Comparison of ENCODE assay signal across 1 cellular context in genomic region chr11:62671604-62672528, GRCh38.
TF ChIP-seq lines count a peak whose summit lies in the region.

LBHD1 (minus strand) TSS chr11:62672267; CDS start chr11:62670031, 2,236 bp downstream.
UQCC3 (plus strand) TSS chr11:62671673; CDS start chr11:62671746, 73 bp downstream.

TF ChIP-seq in HepG2, 621 proteins besides CTCF, POLR2A, EP300 and RAD21 (continues in another document):
- peak; percentile 97 for TF ChIP-seq ZNF567 (CRISPR knock-in tag; IDR thresholded peaks at IDR 0.05; ENCODE audit: borderline replicate concordance)
- no peak for TF ChIP-seq HNRNPK (IDR thresholded peaks at IDR 0.05; ENCODE audit: low read depth, low read length, poor library complexity, severe bottlenecking)
- peak; percentile 23 for TF ChIP-seq ZNF335 (CRISPR knock-in tag; IDR thresholded peaks at IDR 0.05)
- TF ChIP-seq ZNF747 (CRISPR knock-in tag; IDR thresholded peaks at IDR 0.05; ENCODE audit: borderline replicate concordance), result peak; percentile 80
- TF ChIP-seq TAF1 (CRISPR knock-in tag; IDR thresholded peaks at IDR 0.05), result peak; percentile 86
- TF ChIP-seq NR3C1 (CRISPR knock-in tag; IDR thresholded peaks at IDR 0.05), result no peak
- peak; percentile 67; the same call in 1 of the 2 replicates for TF ChIP-seq ZFP82 (CRISPR knock-in tag; IDR thresholded peaks at IDR 0.05; ENCODE audit: borderline replicate concordance)
- TF ChIP-seq, protein P1, sequence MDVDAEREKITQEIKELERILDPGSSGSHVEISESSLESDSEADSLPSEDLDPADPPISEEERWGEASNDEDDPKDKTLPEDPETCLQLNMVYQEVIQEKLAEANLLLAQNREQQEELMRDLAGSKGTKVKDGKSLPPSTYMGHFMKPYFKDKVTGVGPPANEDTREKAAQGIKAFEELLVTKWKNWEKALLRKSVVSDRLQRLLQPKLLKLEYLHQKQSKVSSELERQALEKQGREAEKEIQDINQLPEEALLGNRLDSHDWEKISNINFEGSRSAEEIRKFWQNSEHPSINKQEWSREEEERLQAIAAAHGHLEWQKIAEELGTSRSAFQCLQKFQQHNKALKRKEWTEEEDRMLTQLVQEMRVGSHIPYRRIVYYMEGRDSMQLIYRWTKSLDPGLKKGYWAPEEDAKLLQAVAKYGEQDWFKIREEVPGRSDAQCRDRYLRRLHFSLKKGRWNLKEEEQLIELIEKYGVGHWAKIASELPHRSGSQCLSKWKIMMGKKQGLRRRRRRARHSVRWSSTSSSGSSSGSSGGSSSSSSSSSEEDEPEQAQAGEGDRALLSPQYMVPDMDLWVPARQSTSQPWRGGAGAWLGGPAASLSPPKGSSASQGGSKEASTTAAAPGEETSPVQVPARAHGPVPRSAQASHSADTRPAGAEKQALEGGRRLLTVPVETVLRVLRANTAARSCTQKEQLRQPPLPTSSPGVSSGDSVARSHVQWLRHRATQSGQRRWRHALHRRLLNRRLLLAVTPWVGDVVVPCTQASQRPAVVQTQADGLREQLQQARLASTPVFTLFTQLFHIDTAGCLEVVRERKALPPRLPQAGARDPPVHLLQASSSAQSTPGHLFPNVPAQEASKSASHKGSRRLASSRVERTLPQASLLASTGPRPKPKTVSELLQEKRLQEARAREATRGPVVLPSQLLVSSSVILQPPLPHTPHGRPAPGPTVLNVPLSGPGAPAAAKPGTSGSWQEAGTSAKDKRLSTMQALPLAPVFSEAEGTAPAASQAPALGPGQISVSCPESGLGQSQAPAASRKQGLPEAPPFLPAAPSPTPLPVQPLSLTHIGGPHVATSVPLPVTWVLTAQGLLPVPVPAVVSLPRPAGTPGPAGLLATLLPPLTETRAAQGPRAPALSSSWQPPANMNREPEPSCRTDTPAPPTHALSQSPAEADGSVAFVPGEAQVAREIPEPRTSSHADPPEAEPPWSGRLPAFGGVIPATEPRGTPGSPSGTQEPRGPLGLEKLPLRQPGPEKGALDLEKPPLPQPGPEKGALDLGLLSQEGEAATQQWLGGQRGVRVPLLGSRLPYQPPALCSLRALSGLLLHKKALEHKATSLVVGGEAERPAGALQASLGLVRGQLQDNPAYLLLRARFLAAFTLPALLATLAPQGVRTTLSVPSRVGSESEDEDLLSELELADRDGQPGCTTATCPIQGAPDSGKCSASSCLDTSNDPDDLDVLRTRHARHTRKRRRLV (CRISPR knock-in tag; IDR thresholded peaks at IDR 0.05), result 0 out of 2 replicates have a peak, but pooled peaks have one; percentile 80
- TF ChIP-seq AGO1 (IDR thresholded peaks at IDR 0.05; ENCODE audit: low read depth, low read length, poor library complexity, severe bottlenecking), result peak; percentile 89
- no peak for TF ChIP-seq IKZF4 (CRISPR knock-in tag; IDR thresholded peaks at IDR 0.05; ENCODE audit: borderline replicate concordance, low read depth, not compliant biosample characterization)
- 0 out of 2 replicates have a peak, but pooled peaks have one; percentile 56 for TF ChIP-seq HNRNPL (IDR thresholded peaks at IDR 0.05; ENCODE audit: low read depth, low read length)
- TF ChIP-seq E2F2 (CRISPR knock-in tag; IDR thresholded peaks at IDR 0.05; ENCODE audit: borderline replicate concordance), result no peak; the same call in 1 of the 2 replicates
- TF ChIP-seq FOSL1 (CRISPR knock-in tag; IDR thresholded peaks at IDR 0.05; ENCODE audit: borderline replicate concordance), result no peak
- peak; percentile 11; the same call in 1 of the 2 replicates for TF ChIP-seq SP5 (CRISPR knock-in tag; IDR thresholded peaks at IDR 0.05; ENCODE audit: borderline replicate concordance, low read depth)
- TF ChIP-seq, protein P2, sequence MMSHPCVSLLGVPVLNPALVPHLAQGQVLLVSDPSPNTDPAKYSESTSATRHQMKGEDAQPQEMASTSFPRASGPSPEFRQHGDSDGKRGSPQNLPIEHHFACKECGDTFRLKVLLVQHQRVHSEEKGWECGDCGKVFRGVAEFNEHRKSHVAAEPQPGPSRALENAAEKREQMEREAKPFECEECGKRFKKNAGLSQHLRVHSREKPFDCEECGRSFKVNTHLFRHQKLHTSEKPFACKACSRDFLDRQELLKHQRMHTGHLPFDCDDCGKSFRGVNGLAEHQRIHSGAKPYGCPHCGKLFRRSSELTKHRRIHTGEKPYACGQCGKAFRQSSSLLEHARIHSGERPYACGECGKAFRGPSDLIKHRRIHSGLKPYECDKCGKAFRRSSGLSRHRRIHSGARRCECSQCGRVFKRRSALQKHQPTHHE (CRISPR knock-in tag; IDR thresholded peaks at IDR 0.05; ENCODE audit: borderline replicate concordance), result no peak; the same call in 1 of the 2 replicates
- 0 out of 2 replicates have a peak, but pooled peaks have one; percentile 24 for TF ChIP-seq ZBTB4 (CRISPR knock-in tag; IDR thresholded peaks at IDR 0.05; ENCODE audit: borderline replicate concordance)
- no peak for TF ChIP-seq ZNF296 (CRISPR knock-in tag; conservative IDR thresholded peaks at IDR 0.05)
- peak; percentile 70; the same call in 1 of the 2 replicates for TF ChIP-seq GFI1 (CRISPR knock-in tag; IDR thresholded peaks at IDR 0.05; ENCODE audit: borderline replicate concordance)
- no peak for TF ChIP-seq ZNF34 (CRISPR knock-in tag; IDR thresholded peaks at IDR 0.05; ENCODE audit: borderline replicate concordance)
- TF ChIP-seq, protein P3, sequence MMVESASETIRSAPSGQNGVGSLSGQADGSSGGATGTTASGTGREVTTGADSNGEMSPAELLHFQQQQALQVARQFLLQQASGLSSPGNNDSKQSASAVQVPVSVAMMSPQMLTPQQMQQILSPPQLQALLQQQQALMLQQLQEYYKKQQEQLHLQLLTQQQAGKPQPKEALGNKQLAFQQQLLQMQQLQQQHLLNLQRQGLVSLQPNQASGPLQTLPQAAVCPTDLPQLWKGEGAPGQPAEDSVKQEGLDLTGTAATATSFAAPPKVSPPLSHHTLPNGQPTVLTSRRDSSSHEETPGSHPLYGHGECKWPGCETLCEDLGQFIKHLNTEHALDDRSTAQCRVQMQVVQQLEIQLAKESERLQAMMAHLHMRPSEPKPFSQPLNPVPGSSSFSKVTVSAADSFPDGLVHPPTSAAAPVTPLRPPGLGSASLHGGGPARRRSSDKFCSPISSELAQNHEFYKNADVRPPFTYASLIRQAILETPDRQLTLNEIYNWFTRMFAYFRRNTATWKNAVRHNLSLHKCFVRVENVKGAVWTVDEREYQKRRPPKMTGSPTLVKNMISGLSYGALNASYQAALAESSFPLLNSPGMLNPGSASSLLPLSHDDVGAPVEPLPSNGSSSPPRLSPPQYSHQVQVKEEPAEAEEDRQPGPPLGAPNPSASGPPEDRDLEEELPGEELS (CRISPR knock-in tag; IDR thresholded peaks at IDR 0.05), result no peak
- TF ChIP-seq ZNF431 (CRISPR knock-in tag; IDR thresholded peaks at IDR 0.05; ENCODE audit: borderline replicate concordance, low read depth), result peak; percentile 69; the same call in 1 of the 2 replicates
- no peak for TF ChIP-seq GATA4 (IDR thresholded peaks at IDR 0.05; ENCODE audit: borderline replicate concordance, low read depth)
- peak; percentile 78; the same call in 1 of the 2 replicates for TF ChIP-seq ZNF556 (CRISPR knock-in tag; IDR thresholded peaks at IDR 0.05; ENCODE audit: borderline replicate concordance)
- peak; percentile 65; the same call in 1 of the 2 replicates for TF ChIP-seq HOXA9 (CRISPR knock-in tag; IDR thresholded peaks at IDR 0.05; ENCODE audit: borderline replicate concordance)
- TF ChIP-seq MTERF4 (CRISPR knock-in tag; IDR thresholded peaks at IDR 0.05), result 0 out of 2 replicates have a peak, but pooled peaks have one; percentile 46
- TF ChIP-seq ZNF792 (CRISPR knock-in tag; IDR thresholded peaks at IDR 0.05), result no peak
- peak; percentile 78; the same call in 1 of the 2 replicates for TF ChIP-seq ZNF501 (CRISPR knock-in tag; IDR thresholded peaks at IDR 0.05)
- peak; percentile 87; the same call in 1 of the 2 replicates for TF ChIP-seq NFE2L1 (CRISPR knock-in tag; IDR thresholded peaks at IDR 0.05; ENCODE audit: borderline replicate concordance)
- TF ChIP-seq ZMYM3 (CRISPR knock-in tag; IDR thresholded peaks at IDR 0.05), result 0 out of 2 replicates have a peak, but pooled peaks have one; percentile 29
- TF ChIP-seq, protein P4, sequence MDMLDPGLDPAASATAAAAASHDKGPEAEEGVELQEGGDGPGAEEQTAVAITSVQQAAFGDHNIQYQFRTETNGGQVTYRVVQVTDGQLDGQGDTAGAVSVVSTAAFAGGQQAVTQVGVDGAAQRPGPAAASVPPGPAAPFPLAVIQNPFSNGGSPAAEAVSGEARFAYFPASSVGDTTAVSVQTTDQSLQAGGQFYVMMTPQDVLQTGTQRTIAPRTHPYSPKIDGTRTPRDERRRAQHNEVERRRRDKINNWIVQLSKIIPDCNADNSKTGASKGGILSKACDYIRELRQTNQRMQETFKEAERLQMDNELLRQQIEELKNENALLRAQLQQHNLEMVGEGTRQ (IDR thresholded peaks at IDR 0.05; ENCODE audit: low read depth, low read length), result no peak
- TF ChIP-seq, protein P4 (CRISPR knock-in tag; IDR thresholded peaks at IDR 0.05; ENCODE audit: borderline replicate concordance), result peak; percentile 22; the same call in 1 of the 2 replicates
- peak; percentile 54 for TF ChIP-seq RBM22 (optimal IDR thresholded peaks at IDR 0.05; ENCODE audit: low read length)
- peak; percentile 87; the same call in 1 of the 2 replicates for TF ChIP-seq REL (CRISPR knock-in tag; conservative IDR thresholded peaks at IDR 0.05)
- no peak for TF ChIP-seq CEBPB (IDR thresholded peaks at IDR 0.05; ENCODE audit: borderline replicate concordance, low read depth, low read length)
- TF ChIP-seq GATAD1 (CRISPR knock-in tag; IDR thresholded peaks at IDR 0.05), result peak; percentile 84
- TF ChIP-seq, protein P5, sequence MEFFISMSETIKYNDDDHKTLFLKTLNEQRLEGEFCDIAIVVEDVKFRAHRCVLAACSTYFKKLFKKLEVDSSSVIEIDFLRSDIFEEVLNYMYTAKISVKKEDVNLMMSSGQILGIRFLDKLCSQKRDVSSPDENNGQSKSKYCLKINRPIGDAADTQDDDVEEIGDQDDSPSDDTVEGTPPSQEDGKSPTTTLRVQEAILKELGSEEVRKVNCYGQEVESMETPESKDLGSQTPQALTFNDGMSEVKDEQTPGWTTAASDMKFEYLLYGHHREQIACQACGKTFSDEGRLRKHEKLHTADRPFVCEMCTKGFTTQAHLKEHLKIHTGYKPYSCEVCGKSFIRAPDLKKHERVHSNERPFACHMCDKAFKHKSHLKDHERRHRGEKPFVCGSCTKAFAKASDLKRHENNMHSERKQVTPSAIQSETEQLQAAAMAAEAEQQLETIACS (CRISPR knock-in tag; IDR thresholded peaks at IDR 0.05), result no peak; the same call in 1 of the 2 replicates
- peak; percentile 42; the same call in 1 of the 2 replicates for TF ChIP-seq MXD4 (CRISPR knock-in tag; IDR thresholded peaks at IDR 0.05)
- TF ChIP-seq NFYB (CRISPR knock-in tag; IDR thresholded peaks at IDR 0.05), result peak; percentile 35; the same call in 1 of the 2 replicates
- peak; percentile 91 for TF ChIP-seq PHF20 (CRISPR knock-in tag; IDR thresholded peaks at IDR 0.05)
- TF ChIP-seq ZFY (CRISPR knock-in tag; IDR thresholded peaks at IDR 0.05), result peak; percentile 38; the same call in 1 of the 2 replicates
- TF ChIP-seq REXO4 (CRISPR knock-in tag; IDR thresholded peaks at IDR 0.05; ENCODE audit: borderline replicate concordance), result no peak
- TF ChIP-seq PCBP1 (IDR thresholded peaks at IDR 0.05; ENCODE audit: borderline replicate concordance, low read depth, low read length), result no peak
- peak; percentile 34; the same call in 1 of the 2 replicates for TF ChIP-seq HMG20B (CRISPR knock-in tag; conservative IDR thresholded peaks at IDR 0.05)
- peak; percentile 89 for TF ChIP-seq SAP130 (CRISPR knock-in tag; IDR thresholded peaks at IDR 0.05; ENCODE audit: low read depth)
- no peak for TF ChIP-seq TCF12 (IDR thresholded peaks at IDR 0.05)
- no peak; the same call in 1 of the 2 replicates for TF ChIP-seq TCF12 (CRISPR knock-in tag; IDR thresholded peaks at IDR 0.05)
- peak; percentile 69 for TF ChIP-seq PITX1 (CRISPR knock-in tag; IDR thresholded peaks at IDR 0.05)
